Comparison of ENCODE assay signal across 8 cellular contexts in the genomic region with DNA sequence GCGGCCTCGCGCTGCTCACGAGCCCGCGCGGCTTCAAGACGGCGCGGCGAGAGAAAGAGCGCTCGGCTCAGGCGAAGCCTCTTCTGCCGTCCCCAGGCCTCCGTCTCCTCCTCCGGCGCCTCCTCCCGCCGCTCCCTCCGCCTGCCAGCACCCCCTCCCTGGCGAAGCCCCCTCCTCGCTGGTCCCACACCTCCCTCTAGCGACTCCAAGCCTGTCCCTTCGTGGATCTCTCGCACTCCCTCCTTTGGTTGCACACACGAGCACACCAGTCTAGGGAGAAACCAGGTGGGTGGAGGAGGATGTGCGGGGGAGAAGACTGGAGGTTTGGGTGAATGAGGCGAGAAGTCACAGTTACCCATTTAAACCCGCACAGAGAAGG. TPM values are rescaled to one million over a fixed set of nuclear protein-coding genes. Genes with fewer than 3 reads are reported as not detected.
DNase-seq lines count a peak whose midpoint lies in the region; ATAC-seq and TF ChIP-seq lines count a peak whose summit lies in the region.

A gene (minus strand): TSS at position 57 of the 379 bp plus-strand sequence. CDS start 670 bp downstream, outside the sequence.

- no peaks in the 10 kb centered on the region for H3K4me1 ChIP-seq in colonic mucosa

- H3K36me3 ChIP-seq in colonic mucosa: no peaks in the 10 kb centered on the region

- ATAC-seq in GM18868 (IDR thresholded peaks at IDR 0.05; ENCODE audit: unreplicated experiment) (peak; percentile 51), HG03139 (IDR thresholded peaks at IDR 0.05; ENCODE audit: unreplicated experiment) (peak; percentile 43)

- H3K27me3 ChIP-seq in colonic mucosa (no peaks in the 10 kb centered on the region), layer of hippocampus (ENCODE audit: control insufficient read depth, insufficient read depth, low read length) (no peaks in the 10 kb centered on the region)

- peak within 1 kb of the TSS; percentile 96 to 99 for H3K9ac ChIP-seq in colonic mucosa (ENCODE audit: low read depth in 2 of 2, low read length in 2 of 2)

- DNase-seq in AG08395 (ENCODE audit: low spot score): peak; percentile 44
- DNase-seq in NCI-H226: peak; percentile 90
- DNase-seq in activated CD4-positive, alpha-beta T cell treated with anti-CD3 and anti-CD28 coated beads for 24 hours (ENCODE audit: low read depth in 2 of 2): peak; percentile 71 to 76
- DNase-seq in colonic mucosa: peak; percentile 91
- DNase-seq in stimulated activated CD4-positive, alpha-beta T cell treated with anti-CD3 and anti-CD28 coated beads, Interleukin-1b, Interleukin-23, amount 100 ng/mL, for 24 hours (ENCODE audit: low read depth in 4 of 4, low spot score in 1 of 4): peak; percentile 59 to 84 (median 72)

- H3K4me3 ChIP-seq in colonic mucosa: peak within 1 kb of the TSS; percentile 78

- H3K9me3 ChIP-seq in colonic mucosa: no peaks in the 10 kb centered on the region

- TF ChIP-seq CTCF in colonic mucosa (IDR thresholded peaks at IDR 0.05): peak; percentile 34

- intact Hi-C loops in colonic mucosa (cut with DNase I): loop anchor here (2.0 to 5.0 kb wide), 2 partner anchors 215 to 364 kb away; no protein-coding TSS in a partner anchor

- peak within 1 kb of the TSS; percentile 100 for H3K27ac ChIP-seq in colonic mucosa
- H3K27ac ChIP-seq in layer of hippocampus (ENCODE audit: low read depth, low read length): peak within 1 kb of the TSS; percentile 98

RNA-seq across cellular contexts. Expression of the gene that starts here (rescaled TPM):
- 100 to 1,000 TPM in 1 of 2 donors, 10 to 100 TPM in 1; 69.5 to 109 TPM for total RNA-seq in colonic mucosa

Comparison
In these comparisons a context has a peak if more than half of its experiments do, and no peak if none do; other contexts are left out.
1. Peak in every context shown above with its lines: DNase-seq, ATAC-seq, H3K4me3 ChIP-seq and H3K27ac ChIP-seq.